Comparison of ENCODE assay signal across 8 cellular contexts in the genomic region with DNA sequence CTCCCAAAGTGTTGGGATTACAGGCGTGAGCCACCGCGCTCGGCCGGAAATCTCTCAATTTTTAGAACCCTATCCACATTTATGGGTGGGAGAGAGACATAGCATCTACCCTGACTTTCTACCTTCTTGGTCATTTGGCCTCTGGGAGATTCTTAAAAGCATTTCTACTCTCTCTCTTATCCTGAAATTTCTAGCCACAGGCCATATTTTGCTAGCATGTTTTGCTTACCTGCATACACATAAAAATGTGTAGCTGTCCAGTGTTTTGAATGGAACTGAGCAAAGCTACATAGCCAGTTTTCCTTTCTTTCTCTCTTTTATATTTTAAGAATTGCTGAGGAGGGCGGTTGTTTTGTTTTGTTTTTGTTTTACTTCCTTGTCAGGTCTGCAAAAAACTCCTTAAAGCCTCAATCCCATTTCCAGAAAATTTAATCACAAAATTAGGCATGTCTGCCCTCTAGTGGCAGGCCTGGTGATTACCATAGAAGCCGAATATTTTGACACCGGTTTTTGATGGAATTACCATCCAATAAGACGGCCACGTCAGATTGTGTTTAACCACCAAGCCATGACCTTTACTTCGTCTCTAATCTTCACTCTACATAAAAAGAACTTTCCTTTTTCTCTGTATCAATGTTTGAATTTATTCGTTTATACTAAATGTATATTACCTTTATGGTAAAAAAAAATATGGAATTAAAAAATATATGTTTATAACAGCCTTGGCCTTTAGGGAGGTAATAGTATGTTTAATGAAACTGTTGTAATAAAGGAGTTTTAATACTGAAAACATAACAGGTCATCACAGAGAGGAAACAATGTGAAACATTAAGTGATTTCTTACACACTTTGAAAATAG. TPM values are rescaled to one million over a fixed set of nuclear protein-coding genes. Genes with fewer than 3 reads are reported as not detected.
A peak's percentile ranks its signal among the peaks of the same experiment; 100 is the strongest.
DNase-seq lines count a peak whose midpoint lies in the region; ATAC-seq and TF ChIP-seq lines count a peak whose summit lies in the region.

No MANE protein-coding gene starts in this region.

- H3K4me1 Mint-ChIP-seq in activated T-helper 1 cell treated with anti-CD3 and anti-CD28 coated beads, Interleukin-12 subunit alpha, Interleukin-12 subunit beta, Interleukin-2, Interleukin-4 antibody, amounts not matched to agents 30 ng/mL and 10 ng/mL and 1 ng/mL, durations not matched to agents 14 hours and 24 hours and 36 hours (ENCODE audit: low read depth) = no peaks in the 10 kb centered on the region

- H3K27me3 Mint-ChIP-seq in activated T-helper 1 cell treated with anti-CD3 and anti-CD28 coated beads, Interleukin-12 subunit alpha, Interleukin-12 subunit beta, Interleukin-2, Interleukin-4 antibody, amounts not matched to agents 30 ng/mL and 10 ng/mL and 1 ng/mL, durations not matched to agents 14 hours and 24 hours and 36 hours (ENCODE audit: insufficient read depth) = no peaks in the 10 kb centered on the region

- H3K36me3 ChIP-seq in OCI-LY1 (ENCODE audit: insufficient read depth, low read length) (no peaks in the 10 kb centered on the region), trophoblast cell (ENCODE audit: control insufficient read depth in 1 of 2, insufficient read depth in 2 of 2, low read length in 2 of 2) (no peaks in the 10 kb centered on the region), MG63 (no peaks in the 10 kb centered on the region)

- H4K12ac ChIP-seq in trophoblast cell (ENCODE audit: low read depth, low read length) = no peak overlapping the region

- ATAC-seq in HG03159 (IDR thresholded peaks at IDR 0.05; ENCODE audit: unreplicated experiment) (peak; percentile 61), GM21786 (IDR thresholded peaks at IDR 0.05; ENCODE audit: unreplicated experiment) (no peak)

- H3K4me1 ChIP-seq in OCI-LY1 (ENCODE audit: insufficient read depth, low read length, severe bottlenecking) (no peaks in the 10 kb centered on the region), trophoblast cell (ENCODE audit: control insufficient read depth in 1 of 2, insufficient read depth in 2 of 2, low read length in 2 of 2) (peaks cover 2 to 4% of the 10 kb centered on the region in 2 experiments)

- H3K36me3 Mint-ChIP-seq in activated T-helper 1 cell treated with anti-CD3 and anti-CD28 coated beads, Interleukin-12 subunit alpha, Interleukin-12 subunit beta, Interleukin-2, Interleukin-4 antibody, amounts not matched to agents 30 ng/mL and 10 ng/mL and 1 ng/mL, durations not matched to agents 14 hours and 24 hours and 36 hours (ENCODE audit: low read depth) = no peaks in the 10 kb centered on the region

- H3K9me3 ChIP-seq in OCI-LY1 (ENCODE audit: low read length) (no peaks in the 10 kb centered on the region), trophoblast cell (ENCODE audit: insufficient read depth, low read depth, low read length) (no peaks in the 10 kb centered on the region), MG63 (no peaks in the 10 kb centered on the region)

- H4K91ac ChIP-seq in trophoblast cell (ENCODE audit: low read depth, low read length) = peak overlapping the region; percentile 51

- DNase-seq in ELF-1 (ENCODE audit: low read depth, low spot score) (peak; percentile 51), germinal center (ENCODE audit: low spot score) (peak; percentile 57), trophoblast cell (peak; percentile 73 to 96), MG63 (no peak)
- peak; percentile 1 for DNase-seq in activated T-helper 1 cell treated with anti-CD3 and anti-CD28 coated beads, Interleukin-12 subunit alpha, Interleukin-12 subunit beta, Interleukin-2, Interleukin-4 antibody, amounts not matched to agents 30 ng/mL and 10 ng/mL and 1 ng/mL, durations not matched to agents 14 hours and 24 hours and 36 hours (ENCODE audit: low spot score)

- H3K9ac ChIP-seq in OCI-LY1 (ENCODE audit: low read length) (no peak overlapping the region), trophoblast cell (ENCODE audit: low read length) (no peak overlapping the region)

- H3K27ac Mint-ChIP-seq in activated T-helper 1 cell treated with anti-CD3 and anti-CD28 coated beads, Interleukin-12 subunit alpha, Interleukin-12 subunit beta, Interleukin-2, Interleukin-4 antibody, amounts not matched to agents 30 ng/mL and 10 ng/mL and 1 ng/mL, durations not matched to agents 14 hours and 24 hours and 36 hours = no peak overlapping the region

- no peaks in the 10 kb centered on the region for H3K9me3 Mint-ChIP-seq in activated T-helper 1 cell treated with anti-CD3 and anti-CD28 coated beads, Interleukin-12 subunit alpha, Interleukin-12 subunit beta, Interleukin-2, Interleukin-4 antibody, amounts not matched to agents 30 ng/mL and 10 ng/mL and 1 ng/mL, durations not matched to agents 14 hours and 24 hours and 36 hours

- H3K27me3 ChIP-seq in OCI-LY1 (ENCODE audit: insufficient read depth, low read length) (no peaks in the 10 kb centered on the region), trophoblast cell (ENCODE audit: insufficient read depth, low read length) (no peaks in the 10 kb centered on the region), MG63 (no peaks in the 10 kb centered on the region)

- TF ChIP-seq CTCF in OCI-LY1 (IDR thresholded peaks at IDR 0.05; ENCODE audit: low read length) = peak; percentile 97

- peak overlapping the region; percentile 72 for H2BK120ac ChIP-seq in trophoblast cell (ENCODE audit: insufficient read depth, low read length, poor library complexity)

- H4K8ac ChIP-seq in trophoblast cell (ENCODE audit: low read depth, low read length) = no peak overlapping the region

- H3K23ac ChIP-seq in trophoblast cell (ENCODE audit: low read length) = no peak overlapping the region

- H4K20me1 ChIP-seq in OCI-LY1 (ENCODE audit: insufficient read depth, low read length) = no peaks in the 10 kb centered on the region

- no peak overlapping the region for H3K4me3 Mint-ChIP-seq in activated T-helper 1 cell treated with anti-CD3 and anti-CD28 coated beads, Interleukin-12 subunit alpha, Interleukin-12 subunit beta, Interleukin-2, Interleukin-4 antibody, amounts not matched to agents 30 ng/mL and 10 ng/mL and 1 ng/mL, durations not matched to agents 14 hours and 24 hours and 36 hours

- peak overlapping the region; percentile 71 for H2BK12ac ChIP-seq in trophoblast cell (ENCODE audit: low read length)

- no peaks in the 10 kb centered on the region for H3K79me2 ChIP-seq in OCI-LY1 (ENCODE audit: insufficient read depth, low read length)
- no peaks in the 10 kb centered on the region for H3K79me2 ChIP-seq in trophoblast cell (ENCODE audit: control insufficient read depth, insufficient read depth, low read length, poor library complexity)

- no peaks in the 10 kb centered on the region for H3F3A ChIP-seq in OCI-LY1 (ENCODE audit: insufficient read depth, low read length)

- no peak overlapping the region for H3K27ac ChIP-seq in OCI-LY1 (ENCODE audit: low read depth, low read length, poor library complexity, severe bottlenecking)
- peak overlapping the region; percentile 27 for H3K27ac ChIP-seq in trophoblast cell (ENCODE audit: low read depth, low read length)

- no peak overlapping the region for H3K4ac ChIP-seq in trophoblast cell (ENCODE audit: low read depth, low read length)

- no peaks in the 10 kb centered on the region for H3K9me2 ChIP-seq in OCI-LY1 (ENCODE audit: low read depth, low read length)

- H3K4me3 ChIP-seq in OCI-LY1 (ENCODE audit: low read depth, low read length, poor library complexity, severe bottlenecking) (no peak overlapping the region), trophoblast cell (ENCODE audit: low read depth, low read length) (no peak overlapping the region), MG63 (no peak overlapping the region)

- no peak overlapping the region for H2AK5ac ChIP-seq in trophoblast cell (ENCODE audit: low read length)

- peaks cover 18% of the 10 kb centered on the region for H3K79me1 ChIP-seq in trophoblast cell (ENCODE audit: low read length)

- intact Hi-C loops in activated T-helper 1 cell treated with anti-CD3 and anti-CD28 coated beads, Interleukin-12 subunit alpha, Interleukin-12 subunit beta, Interleukin-2, Interleukin-4 antibody, amounts not matched to agents 30 ng/mL and 10 ng/mL and 1 ng/mL, durations not matched to agents 14 hours and 24 hours and 36 hours (cut with micrococcal nuclease) = loop anchor here (1.0 kb wide), 1 partner anchor 10 kb away; no protein-coding TSS in a partner anchor

- peak overlapping the region; percentile 66 for H2BK5ac ChIP-seq in trophoblast cell (ENCODE audit: low read depth, low read length, poor library complexity)

- H3K4me2 ChIP-seq in OCI-LY1 (ENCODE audit: low read length) (no peak overlapping the region), trophoblast cell (ENCODE audit: low read length) (no peak overlapping the region)

- H2AFZ ChIP-seq in OCI-LY1 (ENCODE audit: low read length) = no peak overlapping the region
- H2AFZ ChIP-seq in trophoblast cell (ENCODE audit: insufficient read depth, low read length, poor library complexity) = peak overlapping the region; percentile 54

- H3K18ac ChIP-seq in trophoblast cell (ENCODE audit: low read length) = no peak overlapping the region

- WGBS in trophoblast cell (ENCODE audit: extremely low coverage, insufficient coverage, insufficient read length) = no CpG with 5 or more reads among the region's 12 CpGs

- H3K14ac ChIP-seq in trophoblast cell (ENCODE audit: low read length) = peak overlapping the region; percentile 19

RNA-seq across cellular contexts. Expression of a gene that starts 34.4 kb away (rescaled TPM):
- not detected in 2 replicates for total RNA-seq in activated T-helper 1 cell treated with anti-CD3 and anti-CD28 coated beads, Interleukin-12 subunit alpha, Interleukin-12 subunit beta, Interleukin-2, Interleukin-4 antibody, amounts not matched to agents 30 ng/mL and 10 ng/mL and 1 ng/mL, durations not matched to agents 14 hours and 24 hours and 36 hours
- 18.2 and 18.3 TPM in 2 replicates for polyA plus RNA-seq in trophoblast cell (2013)
- total RNA-seq in MG63 (2014; rRNA removed; shearing (Covaris generic); ENCODE audit: low replicate concordance) = not detected in 2 replicates
